In genomic region chrX:19343085-19343461, GRCh38 we compare ENCODE assay signal across 8 cellular contexts. TPM values are rescaled to one million over a fixed set of nuclear protein-coding genes. Genes with fewer than 3 reads are reported as not detected.
DNase-seq lines count a peak whose midpoint lies in the region; ATAC-seq, FAIRE-seq and TF ChIP-seq lines count a peak whose summit lies in the region.

No MANE protein-coding gene starts in this region.

- H3K27me3 ChIP-seq in left lung (peaks cover 0 to 4% of the 10 kb centered on the region in 2 donors), thyroid gland (no peaks in the 10 kb centered on the region)

- intact Hi-C loops in left lung (cut with DNase I) (no loop called here), thyroid gland (cut with DNase I) (no loop called here)

- no peaks in the 10 kb centered on the region for H3K9me3 ChIP-seq in left lung
- no peaks in the 10 kb centered on the region for H3K9me3 ChIP-seq in thyroid gland

- POLR2A ChIA-PET in activated naive CD8-positive, alpha-beta T cell treated with anti-CD3 and anti-CD28 coated beads, Interleukin-2, amount 10 ng/mL, durations not matched to agents 7 days and 5 days (lab: Charles Lee): no interaction called here

- no peaks in the 10 kb centered on the region for H3K27me3 Mint-ChIP-seq in activated CD8-positive, alpha-beta memory T cell treated with anti-CD3 and anti-CD28 coated beads, Interleukin-2, amount 10 ng/mL, durations not matched to agents 7 days and 5 days
- H3K27me3 Mint-ChIP-seq in activated naive CD8-positive, alpha-beta T cell treated with anti-CD3 and anti-CD28 coated beads, Interleukin-2, amount 10 ng/mL, durations not matched to agents 7 days and 5 days: peaks cover 2% of the 10 kb centered on the region

- H3K36me3 Mint-ChIP-seq in activated CD8-positive, alpha-beta memory T cell treated with anti-CD3 and anti-CD28 coated beads, Interleukin-2, amount 10 ng/mL, durations not matched to agents 7 days and 5 days: no peaks in the 10 kb centered on the region
- no peaks in the 10 kb centered on the region for H3K36me3 Mint-ChIP-seq in activated naive CD8-positive, alpha-beta T cell treated with anti-CD3 and anti-CD28 coated beads, Interleukin-2, amount 10 ng/mL, durations not matched to agents 7 days and 5 days

- DNase-seq in activated CD8-positive, alpha-beta memory T cell treated with anti-CD3 and anti-CD28 coated beads, Interleukin-2, amount 10 ng/mL, durations not matched to agents 7 days and 5 days: no peak
- no peak for DNase-seq in activated CD8-positive, alpha-beta memory T cell treated with anti-CD3 and anti-CD28 coated beads for 24 hours
- no peak for DNase-seq in activated naive CD8-positive, alpha-beta T cell treated with anti-CD3 and anti-CD28 coated beads, Interleukin-2, amount 10 ng/mL, durations not matched to agents 7 days and 5 days
- DNase-seq in left lung (no peak), thyroid gland (no peak), GM19239 (ENCODE audit: insufficient read length, low spot score) (no peak)

- ATAC-seq in activated CD8-positive, alpha-beta memory T cell treated with anti-CD3 and anti-CD28 coated beads, Interleukin-2, amount 10 ng/mL, durations not matched to agents 7 days and 5 days: no peak
- ATAC-seq in activated naive CD8-positive, alpha-beta T cell treated with anti-CD3 and anti-CD28 coated beads, Interleukin-2, amount 10 ng/mL, durations not matched to agents 7 days and 5 days (ENCODE audit: low read depth): no peak
- peak; percentile 3 for ATAC-seq in left lung
- no peak for ATAC-seq in GM21786 (IDR thresholded peaks at IDR 0.05; ENCODE audit: unreplicated experiment)
- no peak for ATAC-seq in HG02610 (IDR thresholded peaks at IDR 0.05; ENCODE audit: unreplicated experiment)

- no peak for FAIRE-seq in GM19239 (lab: Jason Lieb, UNC)

- peaks cover 21% of the 10 kb centered on the region for H3K4me1 Mint-ChIP-seq in activated CD8-positive, alpha-beta memory T cell treated with anti-CD3 and anti-CD28 coated beads, Interleukin-2, amount 10 ng/mL, durations not matched to agents 7 days and 5 days
- H3K4me1 Mint-ChIP-seq in activated naive CD8-positive, alpha-beta T cell treated with anti-CD3 and anti-CD28 coated beads, Interleukin-2, amount 10 ng/mL, durations not matched to agents 7 days and 5 days: peaks cover 10% of the 10 kb centered on the region

- no peak for TF ChIP-seq POLR2A in thyroid gland (IDR thresholded peaks at IDR 0.05)

- CTCF ChIA-PET in activated CD8-positive, alpha-beta memory T cell treated with anti-CD3 and anti-CD28 coated beads, Interleukin-2, amount 10 ng/mL, durations not matched to agents 7 days and 5 days (lab: Charles Lee): interaction anchor here (0.9 kb wide), 1 partner anchor 9 kb away, joined by 4 read pairs; no protein-coding TSS in a partner anchor

- no peaks in the 10 kb centered on the region for H3K9me3 Mint-ChIP-seq in activated CD8-positive, alpha-beta memory T cell treated with anti-CD3 and anti-CD28 coated beads, Interleukin-2, amount 10 ng/mL, durations not matched to agents 7 days and 5 days (ENCODE audit: low read depth)
- H3K9me3 Mint-ChIP-seq in activated naive CD8-positive, alpha-beta T cell treated with anti-CD3 and anti-CD28 coated beads, Interleukin-2, amount 10 ng/mL, durations not matched to agents 7 days and 5 days: no peaks in the 10 kb centered on the region

- peak overlapping the region in 1 of 2 donors; percentile 72 for H3K4me3 ChIP-seq in left lung
- H3K4me3 ChIP-seq in thyroid gland (replicated peaks in 1 of 3): peak overlapping the region in 1 of 3 donors; percentile 55

- peak overlapping the region; percentile 67 to 83 for H3K27ac ChIP-seq in left lung
- peak overlapping the region; percentile 10 to 55 (median 17) for H3K27ac ChIP-seq in thyroid gland

- peak overlapping the region; percentile 83 for H3K27ac Mint-ChIP-seq in activated CD8-positive, alpha-beta memory T cell treated with anti-CD3 and anti-CD28 coated beads, Interleukin-2, amount 10 ng/mL, durations not matched to agents 7 days and 5 days
- H3K27ac Mint-ChIP-seq in activated naive CD8-positive, alpha-beta T cell treated with anti-CD3 and anti-CD28 coated beads, Interleukin-2, amount 10 ng/mL, durations not matched to agents 7 days and 5 days: peak overlapping the region; percentile 88

- no peak for TF ChIP-seq CTCF in left lung (IDR thresholded peaks at IDR 0.05)
- TF ChIP-seq CTCF in thyroid gland (IDR thresholded peaks at IDR 0.05): no peak

- H3K36me3 ChIP-seq in left lung (no peaks in the 10 kb centered on the region), thyroid gland (no peaks in the 10 kb centered on the region)

- peak overlapping the region; percentile 81 for H3K4me3 Mint-ChIP-seq in activated CD8-positive, alpha-beta memory T cell treated with anti-CD3 and anti-CD28 coated beads, Interleukin-2, amount 10 ng/mL, durations not matched to agents 7 days and 5 days
- peak overlapping the region; percentile 84 for H3K4me3 Mint-ChIP-seq in activated naive CD8-positive, alpha-beta T cell treated with anti-CD3 and anti-CD28 coated beads, Interleukin-2, amount 10 ng/mL, durations not matched to agents 7 days and 5 days

- 28 to 37% methylated on average over 10 of the region's 10 CpGs for WGBS in thyroid gland, 2 donors

- peaks cover 0 to 12% of the 10 kb centered on the region in 2 donors for H3K4me1 ChIP-seq in left lung
- H3K4me1 ChIP-seq in thyroid gland: no peaks in the 10 kb centered on the region

RNA-seq across cellular contexts. Expression of gene PDHA1, which starts 0.7 kb away (rescaled TPM):
- total RNA-seq in activated CD8-positive, alpha-beta memory T cell treated with anti-CD3 and anti-CD28 coated beads, Interleukin-2, amount 10 ng/mL, durations not matched to agents 7 days and 5 days: 100 to 1,000 TPM; 162 to 180 TPM
- 100 to 1,000 TPM; 151 TPM for total RNA-seq in activated naive CD8-positive, alpha-beta T cell treated with anti-CD3 and anti-CD28 coated beads, Interleukin-2, amount 10 ng/mL, durations not matched to agents 7 days and 5 days
- 100 to 1,000 TPM; 120 to 141 TPM for total RNA-seq in left lung
- total RNA-seq in thyroid gland: 100 to 1,000 TPM; 102 to 131 (median 123) TPM
